Comparison of ENCODE assay signal across 7 cellular contexts in the genomic region with DNA sequence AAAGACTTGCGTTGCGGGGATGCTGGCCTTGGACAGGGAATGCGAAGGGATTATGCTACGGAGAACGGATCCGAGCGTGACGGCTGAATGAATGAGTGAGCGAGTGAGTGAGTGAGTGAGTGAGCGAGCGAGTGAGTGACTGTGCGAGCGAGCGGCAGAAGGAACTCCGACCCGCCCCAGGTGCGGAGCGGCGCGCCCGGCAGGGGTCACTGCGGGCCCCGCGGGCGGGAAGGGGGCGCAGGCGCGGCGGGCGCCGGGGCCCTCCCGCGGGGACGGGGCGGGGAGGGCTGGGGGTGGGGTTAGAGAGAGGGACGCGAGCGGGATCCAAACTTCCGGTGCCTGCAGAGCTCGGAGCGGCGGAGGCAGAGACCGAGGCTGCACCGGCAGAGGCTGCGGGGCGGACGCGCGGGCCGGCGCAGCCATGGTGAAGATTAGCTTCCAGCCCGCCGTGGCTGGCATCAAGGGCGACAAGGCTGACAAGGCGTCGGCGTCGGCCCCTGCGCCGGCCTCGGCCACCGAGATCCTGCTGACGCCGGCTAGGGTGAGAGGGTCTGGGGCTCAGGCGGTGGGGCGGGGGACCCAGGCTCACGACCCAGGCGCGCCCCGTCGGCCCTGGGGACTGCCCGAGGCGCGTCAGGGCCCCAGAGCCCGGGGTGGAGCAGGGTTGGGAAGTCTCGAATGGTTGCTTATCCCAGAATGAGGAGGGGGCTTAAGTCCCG.
A peak's percentile ranks its signal among the peaks of the same experiment; 100 is the strongest.
DNase-seq lines count a peak whose midpoint lies in the region; ATAC-seq and TF ChIP-seq lines count a peak whose summit lies in the region.

A gene with protein sequence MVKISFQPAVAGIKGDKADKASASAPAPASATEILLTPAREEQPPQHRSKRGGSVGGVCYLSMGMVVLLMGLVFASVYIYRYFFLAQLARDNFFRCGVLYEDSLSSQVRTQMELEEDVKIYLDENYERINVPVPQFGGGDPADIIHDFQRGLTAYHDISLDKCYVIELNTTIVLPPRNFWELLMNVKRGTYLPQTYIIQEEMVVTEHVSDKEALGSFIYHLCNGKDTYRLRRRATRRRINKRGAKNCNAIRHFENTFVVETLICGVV (plus strand): TSS at position 338 of the 719 bp plus-strand sequence. CDS start 84 bp downstream, at position 422.

- in situ Hi-C loops in GM13976 (cut with MboI; ENCODE audit: low sequenced_read_pairs, unreplicated experiment), result no loop called here

- peak; percentile 92 for DNase-seq in GM13976 (ENCODE audit: low spot score)
- peak; percentile 51 for DNase-seq in NCI-H1694 (lab: John Stamatoyannopoulos, UW)
- peak; percentile 70 for DNase-seq in activated CD4-positive, CD25-positive, alpha-beta regulatory T cell treated with anti-CD3 and anti-CD28 coated beads, Interleukin-2, amount 50 U/mL, for 72 hours
- peak; percentile 40 for DNase-seq in cerebellar cortex (ENCODE audit: low spot score)
- DNase-seq in kidney tubule cell (ENCODE audit: low spot score), result peak; percentile 73
- peak; percentile 71 for DNase-seq in stimulated activated CD4-positive, alpha-beta T cell treated with anti-CD3 and anti-CD28 coated beads, Interleukin-1b, Interleukin-23, amount 100 ng/mL, for 48 hours

- ATAC-seq in HG02610 (IDR thresholded peaks at IDR 0.05; ENCODE audit: unreplicated experiment), result peak; percentile 71

- TF ChIP-seq CTCF in GM13976 (IDR thresholded peaks at IDR 0.05; ENCODE audit: borderline replicate concordance, control extremely low read depth, extremely low read depth, insufficient read depth, missing control alignments), result peak; percentile 62

Comparison
In these comparisons a context has a peak if more than half of its experiments do, and no peak if none do; other contexts are left out.
1. Peak in every context shown above with its lines: DNase-seq and ATAC-seq.
2. DNase-seq: peak in every context shown above with its lines; median percentile 92 in GM13976; 73 in kidney tubule cell; 71 in stimulated activated CD4-positive, alpha-beta T cell treated with anti-CD3 and anti-CD28 coated beads, Interleukin-1b, Interleukin-23, amount 100 ng/mL, for 48 hours; 70 in activated CD4-positive, CD25-positive, alpha-beta regulatory T cell treated with anti-CD3 and anti-CD28 coated beads, Interleukin-2, amount 50 U/mL, for 72 hours; 51 in NCI-H1694; 40 in cerebellar cortex.